Comparison of ENCODE assay signal across 15 cellular contexts in genomic region chr6:109770047-109770446, GRCh38.
DNase-seq lines count a peak whose midpoint lies in the region; TF ChIP-seq lines count a peak whose summit lies in the region.
"Had no signal": no experiment of that assay in that cellular context is flagged by ENCODE, and none has a peak within 500 bp of the region (broad histone marks: within the 10 kb centered on the region; RNA-seq: fewer than 3 reads in every experiment).

No MANE protein-coding gene starts in this region.

- H3K4me1 ChIP-seq in OCI-LY7 (ENCODE audit: insufficient read depth, low read length, poor library complexity, severe bottlenecking): peaks cover 40% of the 10 kb centered on the region
- peaks cover 49 to 55% of the 10 kb centered on the region in 2 experiments for H3K4me1 ChIP-seq in neutrophil (ENCODE audit: control insufficient read depth in 1 of 2, insufficient read depth in 1 of 2, low read depth in 1 of 2, low read length in 1 of 2)

- H3K27me3 ChIP-seq in neutrophil (no peaks in the 10 kb centered on the region), MG63 (no peaks in the 10 kb centered on the region)
- H3K27me3 ChIP-seq: BLaER1 treated with 17β-estradiol and CSF1 and Interleukin-3, amounts not matched to agents 10 nM and 100 nM had no signal

- no peaks in the 10 kb centered on the region; the same call in 1 of the 2 replicates for H3K36me3 ChIP-seq in OCI-LY7 (ENCODE audit: insufficient read depth, low read length)
- peaks cover 8% of the 10 kb centered on the region for H3K36me3 ChIP-seq in neutrophil
- no peaks in the 10 kb centered on the region for H3K36me3 ChIP-seq in MG63

- no peak overlapping the region for H2AFZ ChIP-seq in OCI-LY7 (ENCODE audit: low read length)

- no peaks in the 10 kb centered on the region for H4K20me1 ChIP-seq in OCI-LY7 (ENCODE audit: insufficient read depth, low read length)
- H4K20me1 ChIP-seq: BLaER1 treated with 17β-estradiol and CSF1 and Interleukin-3, amounts not matched to agents 10 nM and 100 nM had no signal

- no peaks in the 10 kb centered on the region for H3K9me2 ChIP-seq in OCI-LY7 (ENCODE audit: insufficient read depth, low read length)

- H3K27ac ChIP-seq in OCI-LY7 (ENCODE audit: low read depth, low read length, poor library complexity, severe bottlenecking) (no peak overlapping the region), neutrophil (peak overlapping the region; percentile 100)

- no TSS peak for BruUV-seq in OCI-LY7 (replicated peaks; lab: Mats Ljungman, UMichigan)

- intact Hi-C loops in OCI-LY7 (cut with micrococcal nuclease; ENCODE audit: unreplicated experiment): no loop called here

- no peaks in the 10 kb centered on the region for H3K79me2 ChIP-seq in OCI-LY7 (ENCODE audit: insufficient read depth, low read depth, low read length)

- CTCF ChIA-PET in OCI-LY7 (lab: Charles Lee; ENCODE audit: unreplicated experiment): no interaction called here

- DNase-seq in D341Med (ENCODE audit: low spot score): peak; percentile 44
- peak; percentile 14 for DNase-seq in NCI-H524 treated with DMSO at 0.1 percent for 48 hours (lab: John Stamatoyannopoulos, UW)
- no peak for DNase-seq in OCI-LY7 (ENCODE audit: low spot score)
- no peak for DNase-seq in activated CD4-positive, alpha-beta T cell treated with anti-CD3 and anti-CD28 coated beads for 48 hours
- DNase-seq in MG63: no peak
- DNase-seq in chondrocyte (ENCODE audit: low spot score): no peak
- DNase-seq: 8988T; AML-193; CD4-positive, CD25-positive, alpha-beta regulatory T cell; DMS 273 treated with DMSO at 0.1 percent for 48 hours; GOT3; H9 had no signal

- H3K4me2 ChIP-seq in OCI-LY7 (ENCODE audit: low read length): 0 out of 2 replicates have a peak overlapping the region, but pooled peaks have one; percentile 31

- H3K27me3 Mint-ChIP-seq in chondrocyte (ENCODE audit: low read depth): no peaks in the 10 kb centered on the region
- H3K27me3 Mint-ChIP-seq: CD4-positive, CD25-positive, alpha-beta regulatory T cell had no signal

- no peaks in the 10 kb centered on the region for H3K9me3 Mint-ChIP-seq in chondrocyte (ENCODE audit: low read depth)
- H3K9me3 Mint-ChIP-seq: H9 had no signal

- H3K9me3 ChIP-seq in OCI-LY7 (ENCODE audit: low read length) (no peaks in the 10 kb centered on the region), neutrophil (no peaks in the 10 kb centered on the region), MG63 (no peaks in the 10 kb centered on the region)

- H3K4me1 Mint-ChIP-seq in chondrocyte (ENCODE audit: low read depth): peaks cover 15% of the 10 kb centered on the region

- TF ChIP-seq CTCF in OCI-LY7 (conservative IDR thresholded peaks at IDR 0.05; ENCODE audit: low read length): no peak
- TF ChIP-seq CTCF in neutrophil (IDR thresholded peaks at IDR 0.05): no peak
- TF ChIP-seq CTCF in chondrocyte (IDR thresholded peaks at IDR 0.05): no peak

- POLR2A ChIA-PET in OCI-LY7 (lab: Charles Lee): interaction anchor here (0.6 to 1.4 kb wide), 5 partner anchors 10 to 394 kb away, joined by 3 to 4 read pairs (median 3); no protein-coding TSS in a partner anchor

- H3K36me3 Mint-ChIP-seq in chondrocyte (ENCODE audit: low read depth): peaks cover 15% of the 10 kb centered on the region

- H3K27ac Mint-ChIP-seq in chondrocyte (ENCODE audit: unreplicated experiment): no peak overlapping the region

- H3K4me3 ChIP-seq in OCI-LY7 (ENCODE audit: low read depth, low read length, poor library complexity, severe bottlenecking): no peak overlapping the region
- peak overlapping the region in 1 of 2 experiments; percentile 25 for H3K4me3 ChIP-seq in neutrophil (ENCODE audit: low read depth in 1 of 2, low read length in 1 of 2)
- no peak overlapping the region for H3K4me3 ChIP-seq in MG63
- H3K4me3 ChIP-seq: BLaER1 treated with 17β-estradiol and CSF1 and Interleukin-3, amounts not matched to agents 10 nM and 100 nM; GM12878 had no signal

- no peak overlapping the region for H3K4me3 Mint-ChIP-seq in chondrocyte (ENCODE audit: unreplicated experiment)
- H3K4me3 Mint-ChIP-seq: CD4-positive, CD25-positive, alpha-beta regulatory T cell; H9 had no signal

Comparison
In these comparisons a context has a peak if more than half of its experiments do, and no peak if none do; other contexts are left out.
1. DNase-seq: peak in D341Med (single experiment) and NCI-H524 treated with DMSO at 0.1 percent for 48 hours (single experiment); none in OCI-LY7 (single experiment), activated CD4-positive, alpha-beta T cell treated with anti-CD3 and anti-CD28 coated beads for 48 hours (single experiment), MG63 (single experiment) and chondrocyte (single experiment).